In the genomic region with DNA sequence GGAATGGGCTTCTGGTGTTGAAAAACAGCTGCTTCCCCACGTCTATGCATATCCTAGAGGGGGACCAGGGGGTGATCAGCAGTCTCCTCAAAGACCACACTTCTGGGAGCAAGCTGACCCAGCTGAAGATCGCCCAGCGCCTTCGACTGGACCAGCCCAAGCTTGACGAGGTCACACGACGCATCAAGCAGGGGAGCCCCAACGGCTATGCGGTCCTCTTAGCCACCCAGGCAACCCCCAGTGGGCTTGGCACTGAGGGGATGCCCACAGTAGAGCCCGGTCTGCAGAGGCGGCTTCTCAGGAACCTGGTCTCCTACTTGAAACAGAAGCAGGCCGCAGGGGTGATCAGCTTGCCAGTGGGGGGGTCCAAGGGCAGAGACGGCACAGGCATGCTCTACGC, we compare ENCODE assay signal across 16 cellular contexts. TPM values are rescaled to one million over a fixed set of nuclear protein-coding genes. Genes with fewer than 3 reads are reported as not detected.
DNase-seq lines count a peak whose midpoint lies in the region; ATAC-seq, FAIRE-seq and TF ChIP-seq lines count a peak whose summit lies in the region.
"Had no signal": no experiment of that assay in that cellular context is flagged by ENCODE, and none has a peak within 500 bp of the region (broad histone marks: within the 10 kb centered on the region; RNA-seq: fewer than 3 reads in every experiment).

No MANE protein-coding gene starts in this region.

- no peak overlapping the region for H2BK15ac ChIP-seq in H9 (ENCODE audit: low read depth, low read length)

- H3K4me1 ChIP-seq in CD4-positive, CD25-positive, alpha-beta regulatory T cell (ENCODE audit: control insufficient read depth, insufficient read depth, low read length, poor library complexity, severe bottlenecking): peaks cover 56% of the 10 kb centered on the region
- H3K4me1 ChIP-seq in H9 (ENCODE audit: insufficient read depth, low read length): no peaks in the 10 kb centered on the region
- peaks cover 29% of the 10 kb centered on the region for H3K4me1 ChIP-seq in astrocyte (ENCODE audit: insufficient read depth, low read length)

- H2AK5ac ChIP-seq in H9 (ENCODE audit: insufficient read length, low read length): no peak overlapping the region

- no peak overlapping the region for H3K18ac ChIP-seq in H9 (ENCODE audit: insufficient read length, low read depth, low read length)

- peaks cover 62% of the 10 kb centered on the region for H3K36me3 ChIP-seq in CD4-positive, CD25-positive, alpha-beta regulatory T cell (ENCODE audit: control insufficient read depth, insufficient read depth, low read length)
- H3K36me3 ChIP-seq in astrocyte (ENCODE audit: insufficient read depth, low read length): peaks cover 44% of the 10 kb centered on the region

- no peak overlapping the region for H4K91ac ChIP-seq in H9 (ENCODE audit: insufficient read length, low read depth, low read length)

- H3K4ac ChIP-seq in H9 (ENCODE audit: low read depth, low read length): no peak overlapping the region

- H4K5ac ChIP-seq in H9 (ENCODE audit: insufficient read length, low read depth, low read length): peak overlapping the region; percentile 49

- H3K27ac Mint-ChIP-seq in CD4-positive, CD25-positive, alpha-beta regulatory T cell: no peak overlapping the region
- no peak overlapping the region; a peak in 1 of 7 replicates for H3K27ac Mint-ChIP-seq in H9
- H3K27ac Mint-ChIP-seq in astrocyte (ENCODE audit: unreplicated experiment): no peak overlapping the region
- peak overlapping the region; percentile 67 to 84 for H3K27ac Mint-ChIP-seq in natural killer cell treated with Interleukin-12 subunit alpha and Interleukin-12 subunit beta and Interleukin-15 and Interleukin-18, amount 100 ng/mL, for 72 hours

- no peak overlapping the region for H2BK5ac ChIP-seq in H9 (ENCODE audit: insufficient read length, low read length)

- peak overlapping the region in 3 of 4 donors; percentile 61 to 92 (median 82) for H3K4me3 Mint-ChIP-seq in CD4-positive, CD25-positive, alpha-beta regulatory T cell
- H3K4me3 Mint-ChIP-seq in H9 (peak overlapping the region; percentile 42 to 45; a peak in 3 of 5 replicates), astrocyte (ENCODE audit: unreplicated experiment) (no peak overlapping the region)
- H3K4me3 Mint-ChIP-seq in natural killer cell treated with Interleukin-12 subunit alpha and Interleukin-12 subunit beta and Interleukin-15 and Interleukin-18, amount 100 ng/mL, for 72 hours: peak overlapping the region; percentile 67

- no peak overlapping the region for H3K14ac ChIP-seq in H9 (ENCODE audit: insufficient read depth, low read length)

- peaks cover 0 to 3% (median 0%) of the 10 kb centered on the region in 7 donors for H3K9me3 Mint-ChIP-seq in CD4-positive, CD25-positive, alpha-beta regulatory T cell
- peaks cover 8 to 9% of the 10 kb centered on the region in 2 experiments; a peak in 4 of 5 replicates for H3K9me3 Mint-ChIP-seq in H9
- H3K9me3 Mint-ChIP-seq in astrocyte (ENCODE audit: unreplicated experiment): peaks cover 6% of the 10 kb centered on the region
- H3K9me3 Mint-ChIP-seq in natural killer cell treated with Interleukin-12 subunit alpha and Interleukin-12 subunit beta and Interleukin-15 and Interleukin-18, amount 100 ng/mL, for 72 hours: no peaks in the 10 kb centered on the region

- H3K4me3 ChIP-seq in CD4-positive, CD25-positive, alpha-beta regulatory T cell (ENCODE audit: low read depth, low read length): no peak overlapping the region
- no peak overlapping the region for H3K4me3 ChIP-seq in astrocyte (ENCODE audit: insufficient read depth, low read depth, low read length)
- H3K4me3 ChIP-seq: sigmoid colon, suprapubic skin had no signal

- no peaks in the 10 kb centered on the region for H3K23me2 ChIP-seq in H9 (ENCODE audit: insufficient read length, low read depth, low read length, poor library complexity, severe bottlenecking)

- H2BK20ac ChIP-seq in H9 (ENCODE audit: low read depth, low read length, poor library complexity, severe bottlenecking): no peak overlapping the region

- H3K27me3 ChIP-seq in CD4-positive, CD25-positive, alpha-beta regulatory T cell (ENCODE audit: control insufficient read depth, insufficient read depth, low read length): no peaks in the 10 kb centered on the region
- H3K27me3 ChIP-seq in H9 (ENCODE audit: insufficient read depth, low read length): no peaks in the 10 kb centered on the region
- no peaks in the 10 kb centered on the region for H3K27me3 ChIP-seq in astrocyte (ENCODE audit: insufficient read depth, low read length)
- H3K27me3 ChIP-seq: ascending aorta, sigmoid colon, suprapubic skin had no signal

- no peak overlapping the region for H3K23ac ChIP-seq in H9 (ENCODE audit: insufficient read length, low read depth, low read length)

- H4K8ac ChIP-seq in H9 (replicated peaks; ENCODE audit: insufficient read length, low read depth, low read length): no peak overlapping the region

- no peak overlapping the region for H2BK12ac ChIP-seq in H9 (ENCODE audit: insufficient read length, low read depth, low read length)

- intact Hi-C loops in cardiac septum (cut with DNase I): loop anchor here (5.0 kb wide), 2 partner anchors 289 to 826 kb away; a partner anchor contains a TSS

- peaks cover 4% of the 10 kb centered on the region for H3K27me3 Mint-ChIP-seq in CD4-positive, CD25-positive, alpha-beta regulatory T cell
- H3K27me3 Mint-ChIP-seq in H9 (ENCODE audit: low read depth) (no peaks in the 10 kb centered on the region), astrocyte (ENCODE audit: low read depth, unreplicated experiment) (no peaks in the 10 kb centered on the region)
- no peaks in the 10 kb centered on the region for H3K27me3 Mint-ChIP-seq in natural killer cell treated with Interleukin-12 subunit alpha and Interleukin-12 subunit beta and Interleukin-15 and Interleukin-18, amount 100 ng/mL, for 72 hours

- H3T11ph ChIP-seq in H9 (ENCODE audit: low read length): no peak overlapping the region

- no peak overlapping the region for H2BK120ac ChIP-seq in H9 (ENCODE audit: low read depth, low read length, poor library complexity, severe bottlenecking)

- H4K20me1 ChIP-seq in H9 (ENCODE audit: control insufficient read depth, insufficient read depth, insufficient read length): no peaks in the 10 kb centered on the region
- peaks cover 78% of the 10 kb centered on the region for H4K20me1 ChIP-seq in astrocyte (ENCODE audit: insufficient read depth, low read length)

- TF ChIP-seq CTCF in H9 (conservative IDR thresholded peaks at IDR 0.05): no peak
- no peak for TF ChIP-seq CTCF in astrocyte (IDR thresholded peaks at IDR 0.05; ENCODE audit: insufficient read depth, low read depth, low read length)

- peaks cover 20% of the 10 kb centered on the region; the same call in 1 of the 2 replicates for H3K79me2 ChIP-seq in H9 (ENCODE audit: insufficient read depth, low read length)
- H3K79me2 ChIP-seq in astrocyte (ENCODE audit: insufficient read depth, low read length): peaks cover 76% of the 10 kb centered on the region

- no peak for DNase-seq in CD4-positive, CD25-positive, alpha-beta regulatory T cell
- DNase-seq in H9 (no peak), astrocyte (ENCODE audit: low read depth) (no peak), NCI-H2029 (lab: John Stamatoyannopoulos, UW) (no peak), cardiac septum (ENCODE audit: low spot score) (no peak), NCI-H526 (lab: John Stamatoyannopoulos, UW) (no peak)
- DNase-seq in natural killer cell treated with Interleukin-12 subunit alpha and Interleukin-12 subunit beta and Interleukin-15 and Interleukin-18, amount 100 ng/mL, for 72 hours (ENCODE audit: low spot score): no peak
- DNase-seq: effector CD4-positive, alpha-beta T cell; foreskin melanocyte; GF-D8; HCEC 1CT; islet precursor cell; sigmoid colon had no signal

- H2AFZ ChIP-seq in H9 (ENCODE audit: low read length) (no peak overlapping the region), astrocyte (ENCODE audit: low read depth, low read length) (no peak overlapping the region)

- no peak for ATAC-seq in CD4-positive, CD25-positive, alpha-beta regulatory T cell (ENCODE audit: low read depth in 2 of 2)
- no peak for ATAC-seq in natural killer cell treated with Interleukin-12 subunit alpha and Interleukin-12 subunit beta and Interleukin-15 and Interleukin-18, amount 100 ng/mL, for 72 hours
- no peak for ATAC-seq in GM18868 (IDR thresholded peaks at IDR 0.05; ENCODE audit: unreplicated experiment)

- H3K36me3 Mint-ChIP-seq in CD4-positive, CD25-positive, alpha-beta regulatory T cell: peaks cover 28% of the 10 kb centered on the region
- H3K36me3 Mint-ChIP-seq in H9 (ENCODE audit: insufficient read depth in 1 of 3, low read depth in 3 of 3) (peaks cover 51 to 80% (median 64%) of the 10 kb centered on the region in 3 experiments), astrocyte (ENCODE audit: low read depth, unreplicated experiment) (peaks cover 31% of the 10 kb centered on the region)
- peaks cover 14% of the 10 kb centered on the region for H3K36me3 Mint-ChIP-seq in natural killer cell treated with Interleukin-12 subunit alpha and Interleukin-12 subunit beta and Interleukin-15 and Interleukin-18, amount 100 ng/mL, for 72 hours

- H3K4me2 ChIP-seq in H9 (ENCODE audit: insufficient read depth, insufficient read length, low read length) (no peak overlapping the region), astrocyte (ENCODE audit: low read length) (peak overlapping the region; percentile 87)

- H3K4me1 Mint-ChIP-seq in CD4-positive, CD25-positive, alpha-beta regulatory T cell: peaks cover 0 to 74% (median 29%) of the 10 kb centered on the region in 4 donors
- H3K4me1 Mint-ChIP-seq in H9 (peaks cover 39 to 58% of the 10 kb centered on the region in 2 experiments), astrocyte (ENCODE audit: low read depth, unreplicated experiment) (peaks cover 24% of the 10 kb centered on the region)
- peaks cover 50% of the 10 kb centered on the region in 2 donors for H3K4me1 Mint-ChIP-seq in natural killer cell treated with Interleukin-12 subunit alpha and Interleukin-12 subunit beta and Interleukin-15 and Interleukin-18, amount 100 ng/mL, for 72 hours (ENCODE audit: low read depth in 2 of 2)

- peaks cover 11% of the 10 kb centered on the region for H3K79me1 ChIP-seq in H9 (ENCODE audit: insufficient read depth, low read depth, low read length, poor library complexity, severe bottlenecking)

- H3K9ac ChIP-seq in H9 (ENCODE audit: extremely low read depth, insufficient read length, low read length) (no peak overlapping the region), astrocyte (ENCODE audit: low read length) (no peak overlapping the region)

- no peak for FAIRE-seq in astrocyte (lab: Jason Lieb, UNC)

- H3K9me3 ChIP-seq in CD4-positive, CD25-positive, alpha-beta regulatory T cell (ENCODE audit: control insufficient read depth in 2 of 2, low read length in 2 of 2): no peaks in the 10 kb centered on the region
- no peaks in the 10 kb centered on the region for H3K9me3 ChIP-seq in H9 (ENCODE audit: control insufficient read depth, low read depth, low read length)
- peaks cover 3% of the 10 kb centered on the region for H3K9me3 ChIP-seq in astrocyte (ENCODE audit: insufficient read depth, low read depth, low read length)
- H3K9me3 ChIP-seq: ascending aorta, sigmoid colon, suprapubic skin had no signal

- H3K56ac ChIP-seq in H9 (ENCODE audit: insufficient read length, low read depth, low read length): no peak overlapping the region

- peak overlapping the region; percentile 82 for H3K27ac ChIP-seq in CD4-positive, CD25-positive, alpha-beta regulatory T cell (ENCODE audit: insufficient read depth, low read length, poor library complexity, severe bottlenecking)
- H3K27ac ChIP-seq in H9 (ENCODE audit: insufficient read length, low read depth, low read length) (no peak overlapping the region), astrocyte (ENCODE audit: low read depth, low read length) (no peak overlapping the region)
- H3K27ac ChIP-seq: ascending aorta, suprapubic skin had no signal

- WGBS in H9 (ENCODE audit: extremely low coverage, insufficient read length, low lambda C conversion rate): no CpG with 5 or more reads among the region's 14 CpGs

RNA-seq across cellular contexts. Expression of a gene that starts 2.5 kb away (rescaled TPM):
- total RNA-seq in CD4-positive, CD25-positive, alpha-beta regulatory T cell: 28.4 TPM
- polyA plus RNA-seq in CD4-positive, CD25-positive, alpha-beta regulatory T cell: 10 to 100 TPM; 10.1 to 14.2 (median 12.0) TPM
- total RNA-seq in H9 (2021): 61.1 and 61.9 TPM in 2 replicates
- total RNA-seq in astrocyte: 23.5 and 24.3 TPM in 2 replicates
- 10 to 100 TPM; 25.7 to 36.0 TPM for total RNA-seq in natural killer cell treated with Interleukin-12 subunit alpha and Interleukin-12 subunit beta and Interleukin-15 and Interleukin-18, amount 100 ng/mL, for 72 hours
- total RNA-seq in cardiac septum: 18.1 TPM

RNA-seq across cellular contexts. Expression of a gene that starts 8.5 kb away (rescaled TPM):
- total RNA-seq in CD4-positive, CD25-positive, alpha-beta regulatory T cell: 33.9 TPM
- polyA plus RNA-seq in CD4-positive, CD25-positive, alpha-beta regulatory T cell: 10 to 100 TPM; 34.5 to 55.4 (median 43.5) TPM
- total RNA-seq in H9 (2021): 145 and 148 TPM in 2 replicates
- total RNA-seq in astrocyte: 125 and 131 TPM in 2 replicates
- total RNA-seq in natural killer cell treated with Interleukin-12 subunit alpha and Interleukin-12 subunit beta and Interleukin-15 and Interleukin-18, amount 100 ng/mL, for 72 hours: 100 to 1,000 TPM; 198 to 250 TPM
- 77.6 TPM for total RNA-seq in cardiac septum

Comparison
In these comparisons a context has a peak if more than half of its experiments do, and no peak if none do; other contexts are left out.
1. H3K27ac Mint-ChIP-seq: peak in natural killer cell treated with Interleukin-12 subunit alpha and Interleukin-12 subunit beta and Interleukin-15 and Interleukin-18, amount 100 ng/mL, for 72 hours (2 of 2); none in CD4-positive, CD25-positive, alpha-beta regulatory T cell (0 of 3), H9 (0 of 3) and astrocyte (single experiment).